ENCODE assay signal across 32 cellular contexts in the genomic region with DNA sequence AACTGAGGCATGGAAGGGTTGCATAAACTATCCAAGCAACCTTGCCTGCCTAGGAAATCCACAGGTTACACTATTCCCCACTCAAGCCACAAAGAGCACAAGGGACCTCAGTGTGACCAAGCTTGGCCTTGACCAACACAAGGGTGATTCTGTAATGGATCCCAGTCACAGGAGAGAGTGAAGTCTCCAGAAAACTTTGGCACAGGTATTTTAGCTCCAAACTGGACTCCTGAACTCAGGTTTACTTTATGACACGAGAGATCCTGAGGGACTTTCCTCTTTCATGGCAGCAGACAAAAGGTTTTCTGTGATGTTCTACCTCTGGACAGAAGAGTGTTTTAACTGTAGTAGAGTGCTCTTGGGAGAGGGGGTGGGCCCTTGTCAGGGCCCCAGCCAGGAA.
"Had no signal": no experiment of that assay in that cellular context is flagged by ENCODE, and none has a peak within 500 bp of the region (broad histone marks: within the 10 kb centered on the region; RNA-seq: fewer than 3 reads in every experiment).

No MANE protein-coding gene starts in this region.

- ATAC-seq: activated CD4-positive, CD25-positive, alpha-beta regulatory T cell treated with anti-CD3 and anti-CD28 coated beads, Interleukin-2, amount 50 U/mL, for 24 hours; activated CD8-positive, alpha-beta T cell treated with anti-CD3 and anti-CD28 coated beads for 36 hours; T-helper 17 cell had no signal

- H3K27ac ChIP-seq: ascending aorta, breast epithelium, cardiac muscle cell, colonic mucosa, epithelial cell of prostate, WERI-Rb-1 had no signal

- H3K4me1 ChIP-seq: ascending aorta, breast epithelium, colonic mucosa had no signal

- H3K27me3 Mint-ChIP-seq: activated B cell treated with CpG ODN at 0.5 μM for 24 hours; activated CD8-positive, alpha-beta T cell treated with anti-CD3 and anti-CD28 coated beads for 36 hours; activated naive CD4-positive, alpha-beta T cell treated with anti-CD3 and anti-CD28 coated beads, Interleukin-2, amount 50 U/mL, for 24 hours; activated naive CD8-positive, alpha-beta T cell treated with anti-CD3 and anti-CD28 coated beads, Interleukin-2, amount 10 ng/mL, durations not matched to agents 7 days and 5 days; brain; T-helper 17 cell had no signal

- H3K4me3 ChIP-seq: ascending aorta, breast epithelium, cardiac muscle cell, colonic mucosa had no signal

- FAIRE-seq: endometrium, endothelial cell of umbilical vein, frontal cortex had no signal

- H3K4me1 Mint-ChIP-seq: activated B cell treated with CpG ODN at 0.5 μM for 24 hours, brain had no signal

- H3K36me3 ChIP-seq: ascending aorta, breast epithelium, cardiac muscle cell, colonic mucosa, WERI-Rb-1 had no signal

- H3K9me3 ChIP-seq: ascending aorta, breast epithelium, colonic mucosa had no signal

- H3K27ac Mint-ChIP-seq: activated B cell treated with CpG ODN at 0.5 μM for 24 hours; activated CD8-positive, alpha-beta T cell treated with anti-CD3 and anti-CD28 coated beads for 36 hours; activated naive CD4-positive, alpha-beta T cell treated with anti-CD3 and anti-CD28 coated beads for 36 hours; activated naive CD4-positive, alpha-beta T cell treated with anti-CD3 and anti-CD28 coated beads, Interleukin-2, amount 50 U/mL, for 24 hours; activated naive CD8-positive, alpha-beta T cell treated with anti-CD3 and anti-CD28 coated beads, Interleukin-2, amount 10 ng/mL, durations not matched to agents 7 days and 5 days; activated T-helper 1 cell treated with anti-CD3 and anti-CD28 coated beads, Interleukin-12 subunit alpha, Interleukin-12 subunit beta, Interleukin-2, Interleukin-4 antibody, amounts not matched to agents 30 ng/mL and 10 ng/mL and 1 ng/mL, durations not matched to agents 14 hours and 24 hours and 36 hours; activated T-helper 2 cell treated with anti-CD3 and anti-CD28 coated beads, Interferon-gamma antibody, Interleukin-2, Interleukin-4, amounts not matched to agents 10 μg/mL and 5 μg/mL and 100 μg/mL, durations not matched to agents 14 hours and 24 hours and 36 hours; brain; T-helper 17 cell; T-helper 2 cell treated with Interferon-gamma antibody and Interleukin-4, amounts not matched to agents 5 μg/mL and 100 μg/mL, for 36 hours had no signal

- H3K36me3 Mint-ChIP-seq: brain had no signal

- H3K4me3 Mint-ChIP-seq: activated B cell treated with CpG ODN at 0.5 μM for 24 hours; activated CD8-positive, alpha-beta T cell treated with anti-CD3 and anti-CD28 coated beads for 36 hours; activated naive CD4-positive, alpha-beta T cell treated with anti-CD3 and anti-CD28 coated beads for 36 hours; activated naive CD4-positive, alpha-beta T cell treated with anti-CD3 and anti-CD28 coated beads, Interleukin-2, amount 50 U/mL, for 24 hours; activated naive CD8-positive, alpha-beta T cell treated with anti-CD3 and anti-CD28 coated beads, Interleukin-2, amount 10 ng/mL, durations not matched to agents 7 days and 5 days; activated T-helper 1 cell treated with anti-CD3 and anti-CD28 coated beads, Interleukin-12 subunit alpha, Interleukin-12 subunit beta, Interleukin-2, Interleukin-4 antibody, amounts not matched to agents 30 ng/mL and 10 ng/mL and 1 ng/mL, durations not matched to agents 14 hours and 24 hours and 36 hours; brain; T-helper 17 cell; T-helper 2 cell treated with Interferon-gamma antibody and Interleukin-4, amounts not matched to agents 5 μg/mL and 100 μg/mL, for 36 hours had no signal

- H3K27me3 ChIP-seq: ascending aorta, breast epithelium, cardiac muscle cell, colonic mucosa had no signal

- DNase-seq: activated B cell treated with CpG ODN at 0.5 μM for 24 hours; activated CD4-positive, alpha-beta T cell treated with anti-CD3 and anti-CD28 coated beads for 48 hours; activated CD4-positive, alpha-beta T cell treated with anti-CD3 and anti-CD28 coated beads, Interleukin-2, amount 50 U/mL, for 1 hour; activated CD4-positive, alpha-beta T cell treated with anti-CD3 and anti-CD28 coated beads, Interleukin-2, amount 50 U/mL, for 48 hours; activated CD8-positive, alpha-beta memory T cell treated with anti-CD3 and anti-CD28 coated beads for 24 hours; activated CD8-positive, alpha-beta T cell treated with anti-CD3 and anti-CD28 coated beads for 36 hours; activated effector memory CD4-positive, alpha-beta T cell treated with anti-CD3 and anti-CD28 coated beads, Interleukin-2, amount 50 U/mL, for 16 hours; activated naive CD4-positive, alpha-beta T cell treated with anti-CD3 and anti-CD28 coated beads for 36 hours; activated naive CD8-positive, alpha-beta T cell treated with anti-CD3 and anti-CD28 coated beads, Interleukin-2, amount 10 ng/mL, durations not matched to agents 7 days and 5 days; activated T-cell treated with anti-CD3 and anti-CD28 coated beads, Interleukin-2, amount 50 U/mL, for 48 hours; central memory CD4-positive, alpha-beta T cell; cerebellar nuclear complex; colonic mucosa; effector CD8-positive, alpha-beta T cell; foreskin fibroblast; T-helper 1 cell; T-helper 17 cell; T1000; WERI-Rb-1 had no signal

- H3K9me3 Mint-ChIP-seq: activated B cell treated with CpG ODN at 0.5 μM for 24 hours; activated CD8-positive, alpha-beta T cell treated with anti-CD3 and anti-CD28 coated beads for 36 hours; activated naive CD4-positive, alpha-beta T cell treated with anti-CD3 and anti-CD28 coated beads for 36 hours; activated T-helper 1 cell treated with anti-CD3 and anti-CD28 coated beads, Interleukin-12 subunit alpha, Interleukin-12 subunit beta, Interleukin-2, Interleukin-4 antibody, amounts not matched to agents 30 ng/mL and 10 ng/mL and 1 ng/mL, durations not matched to agents 14 hours and 24 hours and 36 hours; activated T-helper 2 cell treated with anti-CD3 and anti-CD28 coated beads, Interferon-gamma antibody, Interleukin-2, Interleukin-4, amounts not matched to agents 10 μg/mL and 5 μg/mL and 100 μg/mL, durations not matched to agents 14 hours and 24 hours and 36 hours; brain; T-helper 2 cell treated with Interferon-gamma antibody and Interleukin-4, amounts not matched to agents 5 μg/mL and 100 μg/mL, for 36 hours had no signal
